In genomic region chr22:45645526-45646414, GRCh38 we compare ENCODE assay signal across 1 cellular context.
TF ChIP-seq lines count a peak whose summit lies in the region.

No MANE protein-coding gene starts in this region.

TF ChIP-seq in HepG2, 621 proteins besides CTCF, POLR2A, EP300 and RAD21 (continued from another document and continues in another):
- peak; percentile 66; the same call in 1 of the 2 replicates for TF ChIP-seq ERF (CRISPR knock-in tag; IDR thresholded peaks at IDR 0.05)
- TF ChIP-seq ETS1 (CRISPR knock-in tag; IDR thresholded peaks at IDR 0.05), result 0 out of 2 replicates have a peak, but pooled peaks have one; percentile 67
- no peak for TF ChIP-seq CEBPB (IDR thresholded peaks at IDR 0.05; ENCODE audit: borderline replicate concordance, low read depth, low read length)
- TF ChIP-seq ARNT2 (CRISPR knock-in tag; IDR thresholded peaks at IDR 0.05; ENCODE audit: low read depth), result 0 out of 2 replicates have a peak, but pooled peaks have one; percentile 36
- no peak for TF ChIP-seq RNF2 (conservative IDR thresholded peaks at IDR 0.05; ENCODE audit: low read depth)
- no peak for TF ChIP-seq ZSCAN22 (CRISPR knock-in tag; IDR thresholded peaks at IDR 0.05)
- no peak for TF ChIP-seq ZBTB21 (CRISPR knock-in tag; IDR thresholded peaks at IDR 0.05)
- TF ChIP-seq POLR2G (IDR thresholded peaks at IDR 0.05; ENCODE audit: low read depth, low read length), result no peak
- TF ChIP-seq SETDB1 (CRISPR knock-in tag; IDR thresholded peaks at IDR 0.05; ENCODE audit: borderline replicate concordance), result no peak
- TF ChIP-seq SIX4 (CRISPR knock-in tag; IDR thresholded peaks at IDR 0.05), result no peak
- TF ChIP-seq PRDM10 (CRISPR knock-in tag; IDR thresholded peaks at IDR 0.05; ENCODE audit: low read depth), result no peak
- TF ChIP-seq ZNF235 (CRISPR knock-in tag; IDR thresholded peaks at IDR 0.05; ENCODE audit: borderline replicate concordance), result peak; percentile 25; the same call in 1 of the 2 replicates
- no peak for TF ChIP-seq REST (IDR thresholded peaks at IDR 0.05; ENCODE audit: borderline replicate concordance in 1 of 2, low read depth in 1 of 2, low read length in 2 of 2)
- TF ChIP-seq ZNF512B (CRISPR knock-in tag; IDR thresholded peaks at IDR 0.05; ENCODE audit: borderline replicate concordance), result peak; percentile 33; the same call in 1 of the 2 replicates
- peak; percentile 9; the same call in 1 of the 2 replicates for TF ChIP-seq ATF3 (CRISPR knock-in tag; IDR thresholded peaks at IDR 0.05)
- TF ChIP-seq FOXC1 (CRISPR knock-in tag; IDR thresholded peaks at IDR 0.05; ENCODE audit: borderline replicate concordance), result peak; percentile 62; the same call in 1 of the 2 replicates
- no peak for TF ChIP-seq ZNF841 (CRISPR knock-in tag; IDR thresholded peaks at IDR 0.05; ENCODE audit: borderline replicate concordance)
- TF ChIP-seq ZNF101 (CRISPR knock-in tag; IDR thresholded peaks at IDR 0.05; ENCODE audit: borderline replicate concordance, low read depth), result no peak
- no peak for TF ChIP-seq ZNF7 (CRISPR knock-in tag; IDR thresholded peaks at IDR 0.05)
- no peak for TF ChIP-seq ZBTB3 (CRISPR knock-in tag; IDR thresholded peaks at IDR 0.05; ENCODE audit: borderline replicate concordance, low read depth)
- TF ChIP-seq ISL2 (CRISPR knock-in tag; IDR thresholded peaks at IDR 0.05), result no peak
- TF ChIP-seq HMGXB4 (CRISPR knock-in tag; IDR thresholded peaks at IDR 0.05; ENCODE audit: borderline replicate concordance in 1 of 2, low read depth in 1 of 2), result peak in 1 of 2 experiments; percentile 77; a peak in 3 of 4 replicates
- no peak for TF ChIP-seq ATF6 (CRISPR knock-in tag; conservative IDR thresholded peaks at IDR 0.05)
- no peak for TF ChIP-seq MIER3 (CRISPR knock-in tag; IDR thresholded peaks at IDR 0.05; ENCODE audit: borderline replicate concordance)
- TF ChIP-seq SP1 (IDR thresholded peaks at IDR 0.05), result no peak
- no peak for TF ChIP-seq SP1 (CRISPR knock-in tag; IDR thresholded peaks at IDR 0.05)
- TF ChIP-seq ZNF552 (CRISPR knock-in tag; IDR thresholded peaks at IDR 0.05; ENCODE audit: borderline replicate concordance), result no peak
- TF ChIP-seq ZNF562 (CRISPR knock-in tag; IDR thresholded peaks at IDR 0.05; ENCODE audit: borderline replicate concordance), result no peak
- TF ChIP-seq GLMP (CRISPR knock-in tag; IDR thresholded peaks at IDR 0.05; ENCODE audit: borderline replicate concordance), result no peak
- no peak for TF ChIP-seq ZNF234 (CRISPR knock-in tag; conservative IDR thresholded peaks at IDR 0.05)
- no peak for TF ChIP-seq THRA (CRISPR knock-in tag; IDR thresholded peaks at IDR 0.05; ENCODE audit: borderline replicate concordance)
- peak; percentile 33 for TF ChIP-seq SKI (IDR thresholded peaks at IDR 0.05; ENCODE audit: partially characterized antibody)
- TF ChIP-seq KDM2A (CRISPR knock-in tag; IDR thresholded peaks at IDR 0.05; ENCODE audit: borderline replicate concordance, low read depth), result peak; percentile 53; the same call in 1 of the 2 replicates
- TF ChIP-seq TFE3 (CRISPR knock-in tag; IDR thresholded peaks at IDR 0.05), result no peak
- no peak; the same call in 1 of the 2 replicates for TF ChIP-seq ZNF724P (CRISPR knock-in tag; IDR thresholded peaks at IDR 0.05; ENCODE audit: borderline replicate concordance)
- TF ChIP-seq ZNF772 (CRISPR knock-in tag; IDR thresholded peaks at IDR 0.05), result no peak
- no peak for TF ChIP-seq GATA4 (IDR thresholded peaks at IDR 0.05; ENCODE audit: borderline replicate concordance, low read depth)
- no peak for TF ChIP-seq IKZF1 (IDR thresholded peaks at IDR 0.05)
- TF ChIP-seq KDM5B (CRISPR knock-in tag; IDR thresholded peaks at IDR 0.05; ENCODE audit: borderline replicate concordance), result peak; percentile 88; the same call in 1 of the 2 replicates
- 0 out of 2 replicates have a peak, but pooled peaks have one; percentile 40 for TF ChIP-seq GATAD1 (CRISPR knock-in tag; IDR thresholded peaks at IDR 0.05)
